In the genomic region with DNA sequence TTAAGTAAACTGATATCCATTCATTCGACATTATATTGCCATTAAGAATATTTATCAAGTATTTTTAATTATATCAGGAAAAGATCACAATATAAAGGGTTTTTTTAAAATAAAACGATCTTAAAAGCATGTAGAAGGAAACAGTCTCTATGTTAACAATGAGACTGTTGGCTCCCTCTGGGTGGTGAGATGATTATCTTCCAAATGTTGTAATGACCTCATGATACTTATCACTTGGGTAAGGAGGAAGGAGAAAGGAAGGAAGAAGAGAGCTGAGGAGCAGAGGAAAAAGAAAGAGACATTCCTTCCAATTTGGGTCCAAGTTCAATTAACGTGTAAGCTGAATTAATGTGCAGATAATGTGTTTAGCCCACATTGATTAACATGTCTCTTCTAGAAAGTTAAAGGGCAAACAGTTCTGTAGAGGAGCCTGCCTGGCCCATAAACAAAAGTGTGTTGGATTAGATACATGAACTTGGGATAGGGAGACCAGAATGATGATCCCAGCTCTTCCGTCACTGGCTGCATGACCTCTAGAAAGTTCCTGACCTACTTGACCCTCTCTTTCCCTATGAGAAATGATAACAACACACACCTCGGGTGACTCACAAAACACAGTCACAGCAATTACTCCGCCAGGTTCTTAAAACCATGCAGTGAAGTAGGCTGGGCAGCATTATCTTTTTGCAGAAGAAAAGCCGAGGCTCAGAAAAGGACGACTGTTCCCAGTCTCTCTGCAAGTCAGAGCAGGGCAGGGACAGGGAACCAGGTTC, we compare ENCODE assay signal across 16 cellular contexts. TPM values are rescaled to one million over a fixed set of nuclear protein-coding genes. Genes with fewer than 3 reads are reported as not detected.
"Had no signal": no experiment of that assay in that cellular context is flagged by ENCODE, and none has a peak within 500 bp of the region (broad histone marks: within the 10 kb centered on the region; RNA-seq: fewer than 3 reads in every experiment).

No MANE protein-coding gene starts in this region.

- H3K4me3 ChIP-seq: heart right ventricle, left ventricle myocardium inferior, right atrium auricular region had no signal

- H3K27ac ChIP-seq: heart right ventricle, left ventricle myocardium inferior, right atrium auricular region had no signal

- ATAC-seq: activated naive CD4-positive, alpha-beta T cell treated with anti-CD3 and anti-CD28 coated beads, Interleukin-2, amount 50 U/mL, for 72 hours; heart right ventricle; stimulated activated naive B cell treated with anti-CD40 and anti-IgM and Interleukin-4, amounts not matched to agents 10 μg/mL and 1 μg/mL and 100 μg/mL, for 72 hours had no signal

- H3K9me3 ChIP-seq: heart right ventricle, left ventricle myocardium inferior, right atrium auricular region had no signal

- H3K27me3 ChIP-seq: right atrium auricular region had no signal

- FAIRE-seq: frontal cortex, TTC549 had no signal

- DNase-seq: activated effector memory CD4-positive, alpha-beta T cell treated with Interleukin-2 at 50 U/mL for 16 hours; activated T-cell treated with anti-CD3 and anti-CD28 coated beads, Interleukin-2, amount 50 U/mL, for 1 hour; endodermal cell; heart right ventricle; islet precursor cell; left ventricle myocardium inferior; stimulated activated CD4-positive, alpha-beta T cell treated with anti-CD3 and anti-CD28 coated beads, Interleukin-2, amount 100 ng/mL, for 24 hours; stimulated activated naive B cell treated with anti-CD40 and anti-IgM and Interleukin-4, amounts not matched to agents 10 μg/mL and 1 μg/mL and 100 μg/mL, for 72 hours; T-helper 2 cell had no signal

- H3K27me3 Mint-ChIP-seq: brain had no signal

- H3K4me3 Mint-ChIP-seq: brain; endodermal cell; mesothelial cell of epicardium; stimulated activated naive B cell treated with anti-CD40 and anti-IgM and Interleukin-4, amounts not matched to agents 10 μg/mL and 1 μg/mL and 100 μg/mL, for 72 hours; type B pancreatic cell had no signal

- H3K4me1 ChIP-seq: heart right ventricle, left ventricle myocardium inferior, right atrium auricular region had no signal

- H3K36me3 Mint-ChIP-seq: activated naive CD4-positive, alpha-beta T cell treated with anti-CD3 and anti-CD28 coated beads, Interleukin-2, amount 50 U/mL, for 72 hours; brain; mesothelial cell of epicardium; stimulated activated naive B cell treated with anti-CD40 and anti-IgM and Interleukin-4, amounts not matched to agents 10 μg/mL and 1 μg/mL and 100 μg/mL, for 72 hours; type B pancreatic cell had no signal

- H3K36me3 ChIP-seq: heart right ventricle, left ventricle myocardium inferior, right atrium auricular region had no signal

- H3K9me3 Mint-ChIP-seq: activated naive CD4-positive, alpha-beta T cell treated with anti-CD3 and anti-CD28 coated beads, Interleukin-2, amount 50 U/mL, for 72 hours; brain; endodermal cell; mesothelial cell of epicardium; stimulated activated naive B cell treated with anti-CD40 and anti-IgM and Interleukin-4, amounts not matched to agents 10 μg/mL and 1 μg/mL and 100 μg/mL, for 72 hours; type B pancreatic cell had no signal

- H3K27ac Mint-ChIP-seq: activated naive CD4-positive, alpha-beta T cell treated with anti-CD3 and anti-CD28 coated beads, Interleukin-2, amount 50 U/mL, for 72 hours; endodermal cell; mesothelial cell of epicardium; stimulated activated naive B cell treated with anti-CD40 and anti-IgM and Interleukin-4, amounts not matched to agents 10 μg/mL and 1 μg/mL and 100 μg/mL, for 72 hours; type B pancreatic cell had no signal

RNA-seq across cellular contexts. Expression of a gene that starts 41.3 kb away (rescaled TPM):
- total RNA-seq: activated naive CD4-positive, alpha-beta T cell treated with anti-CD3 and anti-CD28 coated beads, Interleukin-2, amount 50 U/mL, for 72 hours; endodermal cell; frontal cortex; heart right ventricle; left ventricle myocardium inferior; mesothelial cell of epicardium; right atrium auricular region had no signal
